18 cellular contexts compared by ENCODE assay signal in the genomic region with DNA sequence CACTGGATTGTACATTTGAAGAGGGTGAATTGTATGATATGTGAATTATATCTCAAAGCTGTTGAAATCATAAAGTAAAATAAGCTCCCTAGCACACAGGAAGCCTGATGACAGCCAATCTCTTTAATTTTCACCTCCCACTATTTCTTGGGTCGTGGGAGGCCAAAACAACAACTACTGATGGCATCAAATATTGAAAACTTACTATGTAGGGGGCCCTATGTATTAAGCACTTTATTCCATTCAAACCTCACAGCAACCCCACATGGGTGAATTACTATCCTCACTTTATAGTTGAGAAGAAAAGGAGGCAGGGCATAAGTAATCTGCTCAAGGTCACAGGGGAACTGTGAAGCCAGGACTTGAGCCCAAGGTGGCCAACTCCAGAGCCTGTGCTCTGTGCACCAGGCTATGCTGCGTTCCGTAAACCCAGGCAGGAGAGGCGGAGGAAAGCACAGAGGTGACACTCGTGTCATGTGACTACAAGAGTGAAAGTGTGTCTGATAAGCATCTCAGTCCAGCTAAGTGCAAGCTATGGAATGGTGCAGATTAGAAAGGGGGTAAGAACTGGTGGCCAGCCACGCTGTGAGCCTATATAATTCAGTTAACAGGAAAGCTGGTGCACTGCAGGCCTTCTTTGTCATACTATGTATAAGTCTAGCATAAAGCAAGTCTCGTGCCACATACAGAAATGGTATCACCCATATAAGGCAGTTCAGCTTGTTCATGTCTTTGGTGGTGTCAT.
"Had no signal": no experiment of that assay in that cellular context is flagged by ENCODE, and none has a peak within 500 bp of the region (broad histone marks: within the 10 kb centered on the region; RNA-seq: fewer than 3 reads in every experiment).

No MANE protein-coding gene starts in this region.

- H3K9me3 Mint-ChIP-seq: activated naive CD8-positive, alpha-beta T cell treated with anti-CD3 and anti-CD28 coated beads, Interleukin-2, amount 10 ng/mL, durations not matched to agents 7 days and 5 days had no signal

- DNase-seq: activated CD4-positive, alpha-beta T cell treated with anti-CD3 and anti-CD28 coated beads, Interleukin-2, amount 50 U/mL, for 4 hours; activated CD4-positive, CD25-positive, alpha-beta regulatory T cell treated with anti-CD3 and anti-CD28 coated beads, Interleukin-2, amount 50 U/mL, for 72 hours; activated gamma-delta T cell treated with Interleukin-2 at 50 U/mL for 16 hours; activated naive CD8-positive, alpha-beta T cell treated with anti-CD3 and anti-CD28 coated beads, Interleukin-2, amount 10 ng/mL, durations not matched to agents 7 days and 5 days; central memory CD4-positive, alpha-beta T cell; colonic mucosa; foreskin melanocyte; hypothalamus; stimulated activated CD4-positive, alpha-beta T cell treated with anti-CD3 and anti-CD28 coated beads, Interleukin-12 subunit alpha, Interleukin-12 subunit beta, amount 100 ng/mL, for 4 hours; stimulated activated CD4-positive, alpha-beta T cell treated with anti-CD3 and anti-CD28 coated beads, Interleukin-1b, Interleukin-23, amount 100 ng/mL, for 48 hours; stimulated activated CD8-positive, alpha-beta memory T cell treated with anti-CD3 and anti-CD28 coated beads, Interleukin-4, amount 100 ng/mL, for 48 hours; stimulated activated naive CD4-positive, alpha-beta T cell; T1000; transverse colon; uterus had no signal

- H3K27me3 Mint-ChIP-seq: brain had no signal

- H3K4me3 Mint-ChIP-seq: activated naive CD8-positive, alpha-beta T cell treated with anti-CD3 and anti-CD28 coated beads, Interleukin-2, amount 10 ng/mL, durations not matched to agents 7 days and 5 days; activated T-helper 1 cell treated with anti-CD3 and anti-CD28 coated beads, Interleukin-12 subunit alpha, Interleukin-12 subunit beta, Interleukin-2, Interleukin-4 antibody, amounts not matched to agents 30 ng/mL and 10 ng/mL and 1 ng/mL, durations not matched to agents 14 hours and 24 hours and 36 hours; brain had no signal

- H3K27ac Mint-ChIP-seq: activated naive CD8-positive, alpha-beta T cell treated with anti-CD3 and anti-CD28 coated beads, Interleukin-2, amount 10 ng/mL, durations not matched to agents 7 days and 5 days; activated T-helper 1 cell treated with anti-CD3 and anti-CD28 coated beads, Interleukin-12 subunit alpha, Interleukin-12 subunit beta, Interleukin-2, Interleukin-4 antibody, amounts not matched to agents 30 ng/mL and 10 ng/mL and 1 ng/mL, durations not matched to agents 14 hours and 24 hours and 36 hours; progenitor cell of endocrine pancreas had no signal
